Comparison of ENCODE assay signal across 33 cellular contexts in the genomic region with DNA sequence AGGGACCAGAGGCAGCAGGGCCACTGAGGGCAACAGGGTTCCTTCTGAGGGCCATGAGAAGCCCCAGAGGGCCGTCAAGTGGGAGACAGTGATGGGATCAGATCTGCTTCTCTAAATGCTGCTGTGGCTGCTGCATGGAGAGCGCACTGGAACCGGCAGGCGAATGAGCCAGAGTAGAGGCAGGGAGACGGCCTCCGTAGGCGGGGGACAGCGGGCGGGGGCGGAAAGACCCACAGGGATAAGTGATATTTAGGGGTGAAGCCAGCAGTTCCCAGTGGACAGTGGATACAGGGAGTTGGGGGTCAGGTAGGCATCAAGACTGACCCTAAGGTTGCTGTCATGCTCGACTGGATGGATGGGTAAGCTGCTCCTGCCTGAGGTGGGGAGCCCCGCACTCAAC. TPM values are rescaled to one million over a fixed set of nuclear protein-coding genes. Genes with fewer than 3 reads are reported as not detected.
"Had no signal": no experiment of that assay in that cellular context is flagged by ENCODE, and none has a peak within 500 bp of the region (broad histone marks: within the 10 kb centered on the region; RNA-seq: fewer than 3 reads in every experiment).

No MANE protein-coding gene starts in this region.

- H3K4me3 ChIP-seq: ascending aorta, cardiac muscle cell had no signal

- H3K36me3 Mint-ChIP-seq: activated CD4-positive, alpha-beta memory T cell treated with anti-CD3 and anti-CD28 coated beads for 36 hours; activated naive CD4-positive, alpha-beta T cell treated with anti-CD3 and anti-CD28 coated beads, Interleukin-2, amount 10 ng/mL, durations not matched to agents 7 days and 5 days; activated naive CD4-positive, alpha-beta T cell treated with anti-CD3 and anti-CD28 coated beads, Interleukin-2, amount 50 U/mL, for 24 hours; activated naive CD8-positive, alpha-beta T cell; activated naive CD8-positive, alpha-beta T cell treated with anti-CD3 and anti-CD28 coated beads, Interleukin-2, amount 10 ng/mL, durations not matched to agents 7 days and 5 days; brain had no signal

- H3K4me3 Mint-ChIP-seq: activated B cell treated with CpG ODN at 0.5 μM for 24 hours; activated CD4-positive, alpha-beta memory T cell treated with anti-CD3 and anti-CD28 coated beads for 36 hours; activated CD4-positive, alpha-beta T cell treated with anti-CD3 and anti-CD28 coated beads, Interleukin-2, amount 10 ng/mL, durations not matched to agents 24 days and 14 days; activated CD8-positive, alpha-beta T cell treated with anti-CD3 and anti-CD28 coated beads for 36 hours; activated naive CD4-positive, alpha-beta T cell treated with anti-CD3 and anti-CD28 coated beads, Interleukin-2, amount 10 ng/mL, durations not matched to agents 7 days and 5 days; activated naive CD4-positive, alpha-beta T cell treated with anti-CD3 and anti-CD28 coated beads, Interleukin-2, amount 50 U/mL, for 24 hours; activated naive CD8-positive, alpha-beta T cell; activated naive CD8-positive, alpha-beta T cell treated with anti-CD3 and anti-CD28 coated beads, Interleukin-2, amount 10 ng/mL, durations not matched to agents 7 days and 5 days; activated naive CD8-positive, alpha-beta T cell treated with anti-CD3 and anti-CD28 coated beads, Interleukin-2, amount 50 U/mL, for 24 hours; activated T-cell treated with anti-CD3 and anti-CD28 coated beads, Interleukin-2, amount 50 U/mL, for 24 hours; brain; central memory CD8-positive, alpha-beta T cell; T-helper 1 cell treated with Interleukin-12 subunit alpha and Interleukin-12 subunit beta and Interleukin-4 antibody, amounts not matched to agents 30 μg/mL and 1 μg/mL, for 36 hours; T-helper 2 cell treated with Interferon-gamma antibody and Interleukin-4, amounts not matched to agents 5 μg/mL and 100 μg/mL, for 36 hours had no signal

- H3K27ac Mint-ChIP-seq: activated B cell treated with CpG ODN at 0.5 μM for 24 hours; activated CD4-positive, alpha-beta memory T cell treated with anti-CD3 and anti-CD28 coated beads for 36 hours; activated CD4-positive, alpha-beta T cell treated with anti-CD3 and anti-CD28 coated beads, Interleukin-2, amount 10 ng/mL, durations not matched to agents 24 days and 14 days; activated CD8-positive, alpha-beta T cell treated with anti-CD3 and anti-CD28 coated beads for 36 hours; activated naive CD4-positive, alpha-beta T cell treated with anti-CD3 and anti-CD28 coated beads, Interleukin-2, amount 10 ng/mL, durations not matched to agents 7 days and 5 days; activated naive CD4-positive, alpha-beta T cell treated with anti-CD3 and anti-CD28 coated beads, Interleukin-2, amount 50 U/mL, for 24 hours; activated naive CD8-positive, alpha-beta T cell; activated naive CD8-positive, alpha-beta T cell treated with anti-CD3 and anti-CD28 coated beads, Interleukin-2, amount 10 ng/mL, durations not matched to agents 7 days and 5 days; activated T-cell treated with anti-CD3 and anti-CD28 coated beads, Interleukin-2, amount 50 U/mL, for 24 hours; activated T-helper 2 cell treated with anti-CD3 and anti-CD28 coated beads, Interferon-gamma antibody, Interleukin-2, Interleukin-4, amounts not matched to agents 10 μg/mL and 5 μg/mL and 100 μg/mL, durations not matched to agents 14 hours and 24 hours and 36 hours; brain; T-helper 1 cell treated with Interleukin-12 subunit alpha and Interleukin-12 subunit beta and Interleukin-4 antibody, amounts not matched to agents 30 μg/mL and 1 μg/mL, for 36 hours; T-helper 2 cell treated with Interferon-gamma antibody and Interleukin-4, amounts not matched to agents 5 μg/mL and 100 μg/mL, for 36 hours had no signal

- H3K27ac ChIP-seq: ascending aorta, cardiac muscle cell had no signal

- H3K9me3 Mint-ChIP-seq: activated B cell treated with CpG ODN at 0.5 μM for 24 hours; activated CD4-positive, alpha-beta memory T cell treated with anti-CD3 and anti-CD28 coated beads for 36 hours; activated CD4-positive, alpha-beta T cell treated with anti-CD3 and anti-CD28 coated beads, Interleukin-2, amount 10 ng/mL, durations not matched to agents 24 days and 14 days; activated CD8-positive, alpha-beta T cell treated with anti-CD3 and anti-CD28 coated beads for 36 hours; activated naive CD4-positive, alpha-beta T cell treated with anti-CD3 and anti-CD28 coated beads, Interleukin-2, amount 10 ng/mL, durations not matched to agents 7 days and 5 days; activated naive CD4-positive, alpha-beta T cell treated with anti-CD3 and anti-CD28 coated beads, Interleukin-2, amount 50 U/mL, for 24 hours; activated naive CD8-positive, alpha-beta T cell treated with anti-CD3 and anti-CD28 coated beads, Interleukin-2, amount 10 ng/mL, durations not matched to agents 7 days and 5 days; activated naive CD8-positive, alpha-beta T cell treated with anti-CD3 and anti-CD28 coated beads, Interleukin-2, amount 50 U/mL, for 24 hours; activated T-cell treated with anti-CD3 and anti-CD28 coated beads, Interleukin-2, amount 50 U/mL, for 24 hours; activated T-helper 2 cell treated with anti-CD3 and anti-CD28 coated beads, Interferon-gamma antibody, Interleukin-2, Interleukin-4, amounts not matched to agents 10 μg/mL and 5 μg/mL and 100 μg/mL, durations not matched to agents 14 hours and 24 hours and 36 hours; central memory CD8-positive, alpha-beta T cell; T-helper 1 cell treated with Interleukin-12 subunit alpha and Interleukin-12 subunit beta and Interleukin-4 antibody, amounts not matched to agents 30 μg/mL and 1 μg/mL, for 36 hours; T-helper 2 cell treated with Interferon-gamma antibody and Interleukin-4, amounts not matched to agents 5 μg/mL and 100 μg/mL, for 36 hours had no signal

- H3K36me3 ChIP-seq: cardiac muscle cell had no signal

- H3K27me3 ChIP-seq: ascending aorta, cardiac muscle cell had no signal

- ATAC-seq: activated CD8-positive, alpha-beta T cell treated with anti-CD3 and anti-CD28 coated beads for 36 hours; activated naive CD8-positive, alpha-beta T cell treated with anti-CD3 and anti-CD28 coated beads, Interleukin-2, amount 50 U/mL, for 24 hours had no signal

- H3K4me1 ChIP-seq: ascending aorta had no signal

- DNase-seq: activated B cell treated with CpG ODN at 0.5 μM for 24 hours; activated CD4-positive, alpha-beta memory T cell treated with anti-CD3 and anti-CD28 coated beads for 36 hours; activated CD4-positive, alpha-beta T cell treated with anti-CD3 and anti-CD28 coated beads for 4 hours; activated CD4-positive, alpha-beta T cell treated with anti-CD3 and anti-CD28 coated beads, Interleukin-2, amount 10 ng/mL, durations not matched to agents 24 days and 14 days; activated CD4-positive, alpha-beta T cell treated with anti-CD3 and anti-CD28 coated beads, Interleukin-2, amount 50 U/mL, for 1 hour; activated CD4-positive, alpha-beta T cell treated with anti-CD3 and anti-CD28 coated beads, Interleukin-2, amount 50 U/mL, for 4 hours; activated CD4-positive, CD25-positive, alpha-beta regulatory T cell treated with anti-CD3 and anti-CD28 coated beads, Interleukin-2, amount 50 U/mL, for 72 hours; activated CD8-positive, alpha-beta memory T cell treated with anti-CD3 and anti-CD28 coated beads, Interleukin-2, amount 50 U/mL, for 48 hours; activated CD8-positive, alpha-beta T cell treated with anti-CD3 and anti-CD28 coated beads for 36 hours; activated effector memory CD4-positive, alpha-beta T cell treated with Interleukin-2 at 50 U/mL for 16 hours; activated gamma-delta T cell; activated naive CD4-positive, alpha-beta T cell treated with anti-CD3 and anti-CD28 coated beads, Interleukin-2, amount 10 ng/mL, durations not matched to agents 7 days and 5 days; activated naive CD4-positive, alpha-beta T cell treated with Interleukin-2 at 50 U/mL for 16 hours; activated naive CD8-positive, alpha-beta T cell treated with anti-CD3 and anti-CD28 coated beads, Interleukin-2, amount 10 ng/mL, durations not matched to agents 7 days and 5 days; activated naive CD8-positive, alpha-beta T cell treated with anti-CD3 and anti-CD28 coated beads, Interleukin-2, amount 50 U/mL, for 24 hours; activated T-cell treated with anti-CD3 and anti-CD28 coated beads, Interleukin-2, amount 50 U/mL, for 24 hours; activated T-cell treated with anti-CD3 and anti-CD28 coated beads, Interleukin-2, amount 50 U/mL, for 48 hours; cerebellar nuclear complex; T-helper 1 cell; T-helper 2 cell; T-helper 9 cell had no signal

- H3K9me3 ChIP-seq: ascending aorta had no signal

- H3K4me1 Mint-ChIP-seq: activated B cell treated with CpG ODN at 0.5 μM for 24 hours; activated naive CD4-positive, alpha-beta T cell treated with anti-CD3 and anti-CD28 coated beads, Interleukin-2, amount 10 ng/mL, durations not matched to agents 7 days and 5 days; activated naive CD4-positive, alpha-beta T cell treated with anti-CD3 and anti-CD28 coated beads, Interleukin-2, amount 50 U/mL, for 24 hours; activated naive CD8-positive, alpha-beta T cell treated with anti-CD3 and anti-CD28 coated beads, Interleukin-2, amount 50 U/mL, for 24 hours; central memory CD8-positive, alpha-beta T cell had no signal

RNA-seq across cellular contexts. Expression of a gene that starts 45.0 kb away (rescaled TPM):
- total RNA-seq: activated B cell treated with CpG ODN at 0.5 μM for 24 hours; activated CD4-positive, alpha-beta memory T cell treated with anti-CD3 and anti-CD28 coated beads for 36 hours; activated CD4-positive, alpha-beta T cell treated with anti-CD3 and anti-CD28 coated beads, Interleukin-2, amount 10 ng/mL, durations not matched to agents 24 days and 14 days; activated CD8-positive, alpha-beta memory T cell treated with anti-CD3 and anti-CD28 coated beads for 36 hours; activated CD8-positive, alpha-beta T cell treated with anti-CD3 and anti-CD28 coated beads for 36 hours; activated naive CD8-positive, alpha-beta T cell treated with anti-CD3 and anti-CD28 coated beads, Interleukin-2, amount 10 ng/mL, durations not matched to agents 7 days and 5 days had no signal
- polyA plus RNA-seq: cardiac muscle cell had no signal

RNA-seq across cellular contexts. Expression of a gene that starts 48.1 kb away (rescaled TPM):
- total RNA-seq: activated CD4-positive, alpha-beta memory T cell treated with anti-CD3 and anti-CD28 coated beads for 36 hours; activated CD8-positive, alpha-beta memory T cell treated with anti-CD3 and anti-CD28 coated beads for 36 hours; activated CD8-positive, alpha-beta T cell treated with anti-CD3 and anti-CD28 coated beads for 36 hours; activated naive CD8-positive, alpha-beta T cell treated with anti-CD3 and anti-CD28 coated beads, Interleukin-2, amount 10 ng/mL, durations not matched to agents 7 days and 5 days; bronchial epithelial cell; chondrocyte had no signal
